In genomic region chr2:22855761-22856184, GRCh38 we compare ENCODE assay signal across 19 cellular contexts.
A peak's percentile ranks its signal among the peaks of the same experiment; 100 is the strongest.
DNase-seq lines count a peak whose midpoint lies in the region; ATAC-seq lines count a peak whose summit lies in the region.
"Had no signal": no experiment of that assay in that cellular context is flagged by ENCODE, and none has a peak within 500 bp of the region (broad histone marks: within the 10 kb centered on the region; RNA-seq: fewer than 3 reads in every experiment).

No MANE protein-coding gene starts in this region.

- ATAC-seq in left cardiac atrium: peak; percentile 56 to 70
- ATAC-seq in activated naive CD4-positive, alpha-beta T cell treated with anti-CD3 and anti-CD28 coated beads, Interleukin-2, amount 50 U/mL, for 72 hours: no peak
- ATAC-seq: esophagus mucosa; gastroesophageal sphincter; GM12878; naive thymus-derived CD4-positive, alpha-beta T cell had no signal

- intact Hi-C loops in left cardiac atrium (cut with DNase I): no loop called here

- H3K27ac Mint-ChIP-seq in activated naive CD4-positive, alpha-beta T cell treated with anti-CD3 and anti-CD28 coated beads, Interleukin-2, amount 50 U/mL, for 72 hours: no peak overlapping the region
- H3K27ac Mint-ChIP-seq: activated naive CD8-positive, alpha-beta T cell treated with anti-CD3 and anti-CD28 coated beads for 36 hours; B cell; naive thymus-derived CD4-positive, alpha-beta T cell; T-helper 1 cell treated with Interleukin-12 subunit alpha and Interleukin-12 subunit beta and Interleukin-4 antibody, amounts not matched to agents 30 μg/mL and 1 μg/mL, for 36 hours had no signal

- peak; percentile 83 for DNase-seq in NCI-H1694 treated with DMSO at 0.1 percent for 48 hours (lab: John Stamatoyannopoulos, UW)
- peak; percentile 29 for DNase-seq in RPMI7951 (ENCODE audit: low read depth)
- DNase-seq in left cardiac atrium: peak; percentile 20
- peak; percentile 51 for DNase-seq in putamen (ENCODE audit: low spot score)
- DNase-seq in SKM-1 (lab: John Stamatoyannopoulos, UW; ENCODE audit: unreplicated experiment): no peak
- no peak for DNase-seq in ACHN
- DNase-seq in activated naive CD4-positive, alpha-beta T cell treated with anti-CD3 and anti-CD28 coated beads, Interleukin-2, amount 50 U/mL, for 72 hours (ENCODE audit: low spot score in 2 of 2): no peak
- DNase-seq: activated naive CD8-positive, alpha-beta T cell treated with anti-CD3 and anti-CD28 coated beads for 36 hours; GF-D8; HCEC 1CT; naive thymus-derived CD4-positive, alpha-beta T cell; NCI-H2107; spleen; stimulated activated CD8-positive, alpha-beta memory T cell treated with anti-CD3 and anti-CD28 coated beads, Interleukin-4, amount 100 ng/mL, for 48 hours had no signal

- peaks cover 0 to 9% of the 10 kb centered on the region in 2 donors for H3K9me3 Mint-ChIP-seq in activated naive CD4-positive, alpha-beta T cell treated with anti-CD3 and anti-CD28 coated beads, Interleukin-2, amount 50 U/mL, for 72 hours

- in situ Hi-C loops in ACHN (cut with HindIII; ENCODE audit: low pct_ligation_motif_present, low pct_unique_long_range_greater_than_20kb, low sequenced_read_pairs): no loop called here

- H3K36me3 Mint-ChIP-seq in activated naive CD4-positive, alpha-beta T cell treated with anti-CD3 and anti-CD28 coated beads, Interleukin-2, amount 50 U/mL, for 72 hours: peaks cover 0 to 7% of the 10 kb centered on the region in 2 donors
- H3K36me3 Mint-ChIP-seq: activated naive CD8-positive, alpha-beta T cell treated with anti-CD3 and anti-CD28 coated beads for 36 hours had no signal

Comparison
In these comparisons a context has a peak if more than half of its experiments do, and no peak if none do; other contexts are left out.
1. DNase-seq: peak in NCI-H1694 treated with DMSO at 0.1 percent for 48 hours (single experiment), RPMI7951 (single experiment), left cardiac atrium (single experiment) and putamen (single experiment); none in SKM-1 (single experiment), ACHN (single experiment) and activated naive CD4-positive, alpha-beta T cell treated with anti-CD3 and anti-CD28 coated beads, Interleukin-2, amount 50 U/mL, for 72 hours (0 of 2).
2. ATAC-seq: peak in left cardiac atrium (2 of 2); none in activated naive CD4-positive, alpha-beta T cell treated with anti-CD3 and anti-CD28 coated beads, Interleukin-2, amount 50 U/mL, for 72 hours (0 of 2).